ENCODE assay signal across 35 cellular contexts in the genomic region with DNA sequence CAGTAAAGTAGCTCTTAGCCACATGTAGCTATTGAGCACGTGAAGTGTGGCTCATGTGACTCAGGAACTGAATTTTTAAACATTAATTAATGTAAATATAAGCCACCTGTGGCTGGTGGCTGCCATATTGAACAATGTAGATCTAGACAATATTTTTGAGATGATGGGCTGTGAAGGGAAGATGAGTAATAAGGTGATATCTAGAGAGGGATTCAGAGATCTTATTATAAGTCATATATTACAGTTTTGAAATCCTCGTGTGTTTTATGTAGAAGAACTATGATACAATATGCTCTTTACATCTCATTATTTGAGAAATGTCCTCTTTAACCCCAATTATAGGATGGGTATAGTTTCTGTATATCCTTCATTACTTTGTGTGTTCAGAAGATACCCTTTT. TPM values are rescaled to one million over a fixed set of nuclear protein-coding genes. Genes with fewer than 3 reads are reported as not detected.
A peak's percentile ranks its signal among the peaks of the same experiment; 100 is the strongest.
DNase-seq lines count a peak whose midpoint lies in the region; ATAC-seq and TF ChIP-seq lines count a peak whose summit lies in the region.
"Had no signal": no experiment of that assay in that cellular context is flagged by ENCODE, and none has a peak within 500 bp of the region (broad histone marks: within the 10 kb centered on the region; RNA-seq: fewer than 3 reads in every experiment).

No MANE protein-coding gene starts in this region.

- peaks cover 69% of the 10 kb centered on the region for H3K36me3 Mint-ChIP-seq in activated CD4-positive, alpha-beta T cell treated with anti-CD3 and anti-CD28 coated beads for 36 hours (ENCODE audit: low read depth)
- peaks cover 48% of the 10 kb centered on the region for H3K36me3 Mint-ChIP-seq in natural killer cell treated with Interleukin-12 subunit alpha and Interleukin-12 subunit beta and Interleukin-15 and Interleukin-18, amount 100 ng/mL, for 72 hours
- H3K36me3 Mint-ChIP-seq in natural killer cell (no peaks in the 10 kb centered on the region), brain (peaks cover 65% of the 10 kb centered on the region), WTC11 (peaks cover 64% of the 10 kb centered on the region)

- no peaks in the 10 kb centered on the region for H3K27me3 ChIP-seq in uterus
- H3K27me3 ChIP-seq: colonic mucosa, hepatocyte, Peyer's patch, sigmoid colon had no signal

- H3K36me3 ChIP-seq in uterus, result peaks cover 0 to 6% of the 10 kb centered on the region in 2 donors

- no peak for TF ChIP-seq POLR2A in uterus (IDR thresholded peaks at IDR 0.05)

- H3K27me3 Mint-ChIP-seq in activated CD4-positive, alpha-beta T cell treated with anti-CD3 and anti-CD28 coated beads for 36 hours, result no peaks in the 10 kb centered on the region
- no peaks in the 10 kb centered on the region for H3K27me3 Mint-ChIP-seq in natural killer cell treated with Interleukin-12 subunit alpha and Interleukin-12 subunit beta and Interleukin-15 and Interleukin-18, amount 100 ng/mL, for 72 hours
- H3K27me3 Mint-ChIP-seq in natural killer cell (ENCODE audit: low read depth in 2 of 2) (no peaks in the 10 kb centered on the region), brain (no peaks in the 10 kb centered on the region), WTC11 (ENCODE audit: low read depth) (no peaks in the 10 kb centered on the region)
- H3K27me3 Mint-ChIP-seq: naive B cell, type B pancreatic cell had no signal

- CTCF ChIA-PET in activated CD4-positive, alpha-beta T cell treated with anti-CD3 and anti-CD28 coated beads for 36 hours (lab: Charles Lee), result interaction anchor here (0.6 to 2.7 kb wide), 4 partner anchors 11 to 388 kb away, joined by 3 to 9 read pairs (median 3); partner anchors contain the start of gene SEC24B
- CTCF ChIA-PET in WTC11 (lab: Charles Lee), result no interaction called here

- no peak overlapping the region for H3K27ac ChIP-seq in uterus
- H3K27ac ChIP-seq: C4-2B, colonic mucosa, hepatocyte, KMS-11, Peyer's patch, sigmoid colon had no signal

- H3K4me3 Mint-ChIP-seq in activated CD4-positive, alpha-beta T cell treated with anti-CD3 and anti-CD28 coated beads for 36 hours, result no peak overlapping the region
- H3K4me3 Mint-ChIP-seq in natural killer cell treated with Interleukin-12 subunit alpha and Interleukin-12 subunit beta and Interleukin-15 and Interleukin-18, amount 100 ng/mL, for 72 hours, result peak overlapping the region; percentile 58
- H3K4me3 Mint-ChIP-seq in natural killer cell (no peak overlapping the region), brain (peak overlapping the region in 3 of 5 experiments; percentile 1 to 66 (median 59)), WTC11 (no peak overlapping the region)
- H3K4me3 Mint-ChIP-seq: naive B cell, type B pancreatic cell had no signal

- H3K27ac Mint-ChIP-seq in activated CD4-positive, alpha-beta T cell treated with anti-CD3 and anti-CD28 coated beads for 36 hours, result peak overlapping the region; percentile 79
- H3K27ac Mint-ChIP-seq in natural killer cell treated with Interleukin-12 subunit alpha and Interleukin-12 subunit beta and Interleukin-15 and Interleukin-18, amount 100 ng/mL, for 72 hours, result peak overlapping the region in 1 of 2 donors; percentile 13
- H3K27ac Mint-ChIP-seq in natural killer cell, result no peak overlapping the region
- peak overlapping the region in 3 of 5 experiments; percentile 59 to 93 (median 83) for H3K27ac Mint-ChIP-seq in brain
- no peak overlapping the region for H3K27ac Mint-ChIP-seq in WTC11
- H3K27ac Mint-ChIP-seq: type B pancreatic cell had no signal

- H3K4me1 ChIP-seq in uterus, result no peaks in the 10 kb centered on the region

- H3K4me1 Mint-ChIP-seq in activated CD4-positive, alpha-beta T cell treated with anti-CD3 and anti-CD28 coated beads for 36 hours, result peaks cover 58% of the 10 kb centered on the region
- H3K4me1 Mint-ChIP-seq in natural killer cell treated with Interleukin-12 subunit alpha and Interleukin-12 subunit beta and Interleukin-15 and Interleukin-18, amount 100 ng/mL, for 72 hours (ENCODE audit: low read depth in 2 of 2), result peaks cover 26 to 36% of the 10 kb centered on the region in 2 donors
- H3K4me1 Mint-ChIP-seq in natural killer cell (peaks cover 20 to 26% of the 10 kb centered on the region in 2 donors), brain (peaks cover 50% of the 10 kb centered on the region), WTC11 (peaks cover 11% of the 10 kb centered on the region)

- peak; percentile 80 for ATAC-seq in activated CD4-positive, alpha-beta T cell treated with anti-CD3 and anti-CD28 coated beads for 36 hours
- ATAC-seq in natural killer cell treated with Interleukin-12 subunit alpha and Interleukin-12 subunit beta and Interleukin-15 and Interleukin-18, amount 100 ng/mL, for 72 hours, result peak in 1 of 2 donors; percentile 65
- ATAC-seq in natural killer cell (no peak), WTC11 (no peak)
- ATAC-seq: HCT116 had no signal

- intact Hi-C loops in activated CD4-positive, alpha-beta T cell treated with anti-CD3 and anti-CD28 coated beads for 36 hours (cut with DNase I, micrococcal nuclease), result loop anchor here (2.0 kb wide), 2 partner anchors 118 to 128 kb away; partner anchors contain the start of gene CASP6 (in 1 of the 2)
- intact Hi-C loops in natural killer cell (cut with micrococcal nuclease), result no loop called here
- intact Hi-C loops in uterus (cut with DNase I; ENCODE audit: low total_unique reads), result no loop called here

- no peak overlapping the region for H3K4me3 ChIP-seq in uterus
- H3K4me3 ChIP-seq: colonic mucosa, hepatocyte, Peyer's patch, sigmoid colon had no signal

- H3K9me3 Mint-ChIP-seq in activated CD4-positive, alpha-beta T cell treated with anti-CD3 and anti-CD28 coated beads for 36 hours (ENCODE audit: low read depth), result no peaks in the 10 kb centered on the region
- H3K9me3 Mint-ChIP-seq in natural killer cell treated with Interleukin-12 subunit alpha and Interleukin-12 subunit beta and Interleukin-15 and Interleukin-18, amount 100 ng/mL, for 72 hours, result no peaks in the 10 kb centered on the region
- H3K9me3 Mint-ChIP-seq in natural killer cell (no peaks in the 10 kb centered on the region), brain (no peaks in the 10 kb centered on the region), WTC11 (no peaks in the 10 kb centered on the region)
- H3K9me3 Mint-ChIP-seq: naive B cell, type B pancreatic cell had no signal

- TF ChIP-seq CTCF in natural killer cell (IDR thresholded peaks at IDR 0.05) (no peak), brain (conservative IDR thresholded peaks at IDR 0.05) (no peak), WTC11 (IDR thresholded peaks at IDR 0.05) (no peak), uterus (IDR thresholded peaks at IDR 0.05) (no peak)

- H3K9me3 ChIP-seq in uterus, result no peaks in the 10 kb centered on the region
- H3K9me3 ChIP-seq: colonic mucosa, Peyer's patch, sigmoid colon had no signal

- DNase-seq in activated CD4-positive, alpha-beta T cell treated with anti-CD3 and anti-CD28 coated beads for 36 hours, result no peak
- DNase-seq in activated CD4-positive, alpha-beta T cell treated with anti-CD3 and anti-CD28 coated beads for 4 hours, result no peak
- no peak for DNase-seq in natural killer cell treated with Interleukin-12 subunit alpha and Interleukin-12 subunit beta and Interleukin-15 and Interleukin-18, amount 100 ng/mL, for 72 hours (ENCODE audit: low spot score)
- DNase-seq in natural killer cell (no peak), WTC11 (ENCODE audit: low spot score) (no peak), SKM-1 (lab: John Stamatoyannopoulos, UW; ENCODE audit: unreplicated experiment) (no peak), uterus (no peak)
- DNase-seq: activated CD8-positive, alpha-beta memory T cell treated with anti-CD3 and anti-CD28 coated beads, Interleukin-2, amount 50 U/mL, for 4 hours; activated gamma-delta T cell; Calu3; colonic mucosa; DMS79 treated with DMSO at 0.1 percent for 48 hours; effector CD4-positive, alpha-beta T cell; GDM1; kidney glomerular epithelial cell; naive B cell; NCI-H1417; NCI-H2029 treated with DMSO at 0.1 percent for 48 hours; NCI-H2227 treated with DMSO at 0.1 percent for 48 hours; NCI-H69; occipital lobe; Peyer's patch; SHP77 treated with DMSO at 0.1 percent for 48 hours; sigmoid colon; stimulated activated CD4-positive, alpha-beta T cell treated with anti-CD3 and anti-CD28 coated beads, Interleukin-12 subunit alpha, Interleukin-12 subunit beta, amount 100 ng/mL, for 4 hours; stimulated activated CD4-positive, alpha-beta T cell treated with anti-CD3 and anti-CD28 coated beads, Interleukin-4, amount 100 ng/mL, for 24 hours; T-helper 9 cell had no signal

- POLR2A ChIA-PET in activated CD4-positive, alpha-beta T cell treated with anti-CD3 and anti-CD28 coated beads for 36 hours (lab: Charles Lee), result no interaction called here
- POLR2A ChIA-PET in WTC11 (lab: Charles Lee), result no interaction called here

RNA-seq across cellular contexts. Expression of gene GAR1, which starts 5.6 kb away (rescaled TPM):
- total RNA-seq in activated CD4-positive, alpha-beta T cell treated with anti-CD3 and anti-CD28 coated beads for 36 hours, result 10 to 100 TPM; 37.4 to 42.2 TPM
- 10 to 100 TPM; 22.1 to 35.2 TPM for total RNA-seq in natural killer cell treated with Interleukin-12 subunit alpha and Interleukin-12 subunit beta and Interleukin-15 and Interleukin-18, amount 100 ng/mL, for 72 hours
- 10 to 100 TPM in 1 of 3 donors, 1 to 10 TPM in 2; 9.5 to 11.2 (median 9.7) TPM for total RNA-seq in natural killer cell
- 15.9 TPM for polyA plus RNA-seq in brain (ENCODE audit: insufficient read depth, low read depth, low replicate concordance)
- total RNA-seq in WTC11 (2021), result 26.1 to 32.3 TPM (median 26.9 TPM) in 3 replicates
- total RNA-seq in uterus, result 10 to 100 TPM in 1 of 4 donors, 1 to 10 TPM in 2, not detected in 1; 8.2 to 12.1 (median 9.2) TPM

RNA-seq across cellular contexts. Expression of gene RRH, which starts 6.6 kb away (rescaled TPM):
- total RNA-seq in activated CD4-positive, alpha-beta T cell treated with anti-CD3 and anti-CD28 coated beads for 36 hours, result under 1 TPM in 1 of 2 experiments, not detected in 1; 0.21 TPM
- under 1 TPM in 1 of 2 donors, not detected in 1; 0.31 TPM for total RNA-seq in natural killer cell treated with Interleukin-12 subunit alpha and Interleukin-12 subunit beta and Interleukin-15 and Interleukin-18, amount 100 ng/mL, for 72 hours
- total RNA-seq in natural killer cell (under 1 TPM in 1 of 3 donors, not detected in 2; 0.24 TPM), WTC11 (2021) (0.11 to 0.21 TPM in 2 of 3 replicates, not detected in the other), uterus (1 to 10 TPM in 1 of 4 donors, under 1 TPM in 1, not detected in 2; 0.30 to 1.5 TPM)
- polyA plus RNA-seq in brain (ENCODE audit: insufficient read depth, low read depth, low replicate concordance), result not detected
- total RNA-seq: hepatocyte, occipital lobe, Peyer's patch, sigmoid colon had no signal
- polyA plus RNA-seq: hepatocyte, sigmoid colon had no signal

RNA-seq across cellular contexts. Expression of gene CFI, which starts 19.4 kb away (rescaled TPM):
- not detected for total RNA-seq in activated CD4-positive, alpha-beta T cell treated with anti-CD3 and anti-CD28 coated beads for 36 hours
- not detected for total RNA-seq in natural killer cell treated with Interleukin-12 subunit alpha and Interleukin-12 subunit beta and Interleukin-15 and Interleukin-18, amount 100 ng/mL, for 72 hours
- total RNA-seq in natural killer cell (not detected), WTC11 (2021) (0.16 to 0.25 TPM in 2 of 3 replicates, not detected in the other), uterus (100 to 1,000 TPM in 1 of 4 donors, 10 to 100 TPM in 3; 48.4 to 141 (median 72.9) TPM)
- polyA plus RNA-seq in brain (ENCODE audit: insufficient read depth, low read depth, low replicate concordance), result 2.2 TPM
- total RNA-seq: A172 had no signal

RNA-seq across cellular contexts. Expression of gene LRIT3, which starts 26.7 kb away (rescaled TPM):
- total RNA-seq in activated CD4-positive, alpha-beta T cell treated with anti-CD3 and anti-CD28 coated beads for 36 hours, result under 1 TPM; 0.19 to 0.27 TPM
- under 1 TPM; 0.07 to 0.73 TPM for total RNA-seq in natural killer cell treated with Interleukin-12 subunit alpha and Interleukin-12 subunit beta and Interleukin-15 and Interleukin-18, amount 100 ng/mL, for 72 hours
- total RNA-seq in natural killer cell (under 1 TPM in 2 of 3 donors, not detected in 1; 0.10 to 0.12 TPM), WTC11 (2021) (0.07 to 0.14 TPM (median 0.11 TPM) in 3 replicates), uterus (under 1 TPM in 3 of 4 donors, not detected in 1; 0.21 to 0.27 (median 0.26) TPM)
- not detected for polyA plus RNA-seq in brain (ENCODE audit: insufficient read depth, low read depth, low replicate concordance)
- total RNA-seq: A172, pulmonary artery endothelial cell had no signal
- polyA plus RNA-seq: hepatocyte had no signal

Comparison
In these comparisons a context has a peak if more than half of its experiments do, and no peak if none do; other contexts are left out.
1. H3K4me3 Mint-ChIP-seq: peak in natural killer cell treated with Interleukin-12 subunit alpha and Interleukin-12 subunit beta and Interleukin-15 and Interleukin-18, amount 100 ng/mL, for 72 hours (single experiment) and brain (3 of 5); none in activated CD4-positive, alpha-beta T cell treated with anti-CD3 and anti-CD28 coated beads for 36 hours (single experiment), natural killer cell (single experiment) and WTC11 (single experiment).
2. H3K27ac Mint-ChIP-seq: peak in activated CD4-positive, alpha-beta T cell treated with anti-CD3 and anti-CD28 coated beads for 36 hours (single experiment) and brain (3 of 5); none in natural killer cell (0 of 2) and WTC11 (single experiment).
3. RNA of gene CFI, which starts 19.4 kb away (total RNA-seq): 48.4 to 141 TPM in uterus; not detected in activated CD4-positive, alpha-beta T cell treated with anti-CD3 and anti-CD28 coated beads for 36 hours, not detected in natural killer cell treated with Interleukin-12 subunit alpha and Interleukin-12 subunit beta and Interleukin-15 and Interleukin-18, amount 100 ng/mL, for 72 hours, not detected in natural killer cell and 0.16 to 0.25 TPM in WTC11; every median in the first group is over 10 times any median in the second.
4. intact Hi-C loops: an anchor here in activated CD4-positive, alpha-beta T cell treated with anti-CD3 and anti-CD28 coated beads for 36 hours (2.0 kb wide); none called in natural killer cell and uterus.